ENCODE assay signal across 1 cellular context in the genomic region with DNA sequence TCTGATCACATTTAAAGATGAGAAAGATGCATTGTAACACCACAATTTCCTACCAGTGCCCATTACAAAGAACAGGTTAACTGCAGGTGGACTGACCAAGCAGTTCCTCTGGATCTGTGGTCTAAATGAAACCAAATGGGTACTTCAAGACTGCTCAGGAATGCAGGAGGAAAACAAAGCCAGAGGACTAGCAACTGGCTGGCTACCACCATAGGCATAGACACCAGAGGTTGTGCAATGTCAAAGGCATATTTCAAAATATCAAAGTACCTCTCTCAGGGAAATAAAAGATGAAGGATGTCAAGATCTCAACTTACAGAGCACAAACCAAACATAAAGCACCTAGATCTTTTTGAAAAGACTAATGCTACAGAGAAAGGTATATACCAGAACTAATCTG.
A peak's percentile ranks its signal among the peaks of the same experiment; 100 is the strongest.
TF ChIP-seq lines count a peak whose summit lies in the region.

No MANE protein-coding gene starts in this region.

TF ChIP-seq in HepG2, 621 proteins besides CTCF, POLR2A, EP300 and RAD21 (continued from another document):
- TF ChIP-seq NFRKB (IDR thresholded peaks at IDR 0.05) (no peak), BHLHE40 (IDR thresholded peaks at IDR 0.05; ENCODE audit: low read length) (no peak), ZNF644 (CRISPR knock-in tag; IDR thresholded peaks at IDR 0.05; ENCODE audit: low read depth) (0 out of 2 replicates have a peak, but pooled peaks have one; percentile 16), ZFP82 (CRISPR knock-in tag; IDR thresholded peaks at IDR 0.05; ENCODE audit: borderline replicate concordance) (no peak), RBM22 (optimal IDR thresholded peaks at IDR 0.05; ENCODE audit: low read length) (peak; percentile 38), CEBPG (CRISPR knock-in tag; IDR thresholded peaks at IDR 0.05) (peak; percentile 88), GATAD2A (CRISPR knock-in tag; IDR thresholded peaks at IDR 0.05) (no peak), NFIC (IDR thresholded peaks at IDR 0.05; ENCODE audit: low read length) (no peak), CEBPB (IDR thresholded peaks at IDR 0.05; ENCODE audit: borderline replicate concordance, low read depth, low read length) (peak; percentile 95)
TF ChIP-seq in HepG2: peak in this region for 4.
